ENCODE assay signal across 11 cellular contexts in genomic region chr17:80277751-80278671, GRCh38. TPM values are rescaled to one million over a fixed set of nuclear protein-coding genes. Genes with fewer than 3 reads are reported as not detected.
A peak's percentile ranks its signal among the peaks of the same experiment; 100 is the strongest.
DNase-seq lines count a peak whose midpoint lies in the region; ATAC-seq and TF ChIP-seq lines count a peak whose summit lies in the region.
"Had no signal": no experiment of that assay in that cellular context is flagged by ENCODE, and none has a peak within 500 bp of the region (broad histone marks: within the 10 kb centered on the region; RNA-seq: fewer than 3 reads in every experiment).

No MANE protein-coding gene starts in this region.

- H3K79me2 ChIP-seq in mesendoderm (ENCODE audit: control insufficient read depth, insufficient read depth, low read length) (no peaks in the 10 kb centered on the region), OCI-LY7 (ENCODE audit: insufficient read depth, low read depth, low read length) (no peaks in the 10 kb centered on the region)

- ATAC-seq in Right ventricle myocardium superior (ENCODE audit: poor library complexity) = peak; percentile 28
- ATAC-seq in GM18867 (IDR thresholded peaks at IDR 0.05; ENCODE audit: unreplicated experiment) = no peak
- ATAC-seq in GM21825 (IDR thresholded peaks at IDR 0.05; ENCODE audit: unreplicated experiment) = no peak

- H3K4me1 ChIP-seq in mesendoderm (ENCODE audit: control insufficient read depth, low read depth, low read length) (no peaks in the 10 kb centered on the region), OCI-LY7 (ENCODE audit: insufficient read depth, low read length, poor library complexity, severe bottlenecking) (peaks cover 6% of the 10 kb centered on the region), ovary (ENCODE audit: insufficient read depth) (peaks cover 8% of the 10 kb centered on the region)

- DNase-seq in Right ventricle myocardium superior (no peak), cardiac septum (ENCODE audit: low spot score) (no peak), coronary artery (ENCODE audit: low spot score) (no peak), mesendoderm (no peak), OCI-LY7 (ENCODE audit: low spot score) (no peak), ovary (no peak)
- DNase-seq: AML-193; stimulated activated CD8-positive, alpha-beta memory T cell treated with anti-CD3 and anti-CD28 coated beads, Interleukin-4, amount 100 ng/mL, for 48 hours had no signal

- no peak for TF ChIP-seq EP300 in ovary (IDR thresholded peaks at IDR 0.05)

- H3K4ac ChIP-seq in mesendoderm (ENCODE audit: low read depth, low read length) = no peak overlapping the region

- H4K20me1 ChIP-seq in OCI-LY7 (ENCODE audit: insufficient read depth, low read length) = no peaks in the 10 kb centered on the region

- no peaks in the 10 kb centered on the region for H3K9me2 ChIP-seq in OCI-LY7 (ENCODE audit: insufficient read depth, low read length)

- no peak overlapping the region for H3K18ac ChIP-seq in mesendoderm (ENCODE audit: low read length)

- no peak overlapping the region for H3K4me2 ChIP-seq in mesendoderm (ENCODE audit: low read length)
- H3K4me2 ChIP-seq in OCI-LY7 (ENCODE audit: low read length) = no peak overlapping the region

- no peak overlapping the region for H2BK5ac ChIP-seq in mesendoderm (ENCODE audit: low read length)

- no CpG with 5 or more reads among the region's 34 CpGs for WGBS in mesendoderm (ENCODE audit: extremely low coverage, insufficient coverage, low lambda C conversion rate)
- 88 to 91% (median 90%) methylated on average over 34 of the region's 34 CpGs for WGBS in ovary, 3 donors

- POLR2A ChIA-PET in OCI-LY7 (lab: Charles Lee) = no interaction called here

- H2BK120ac ChIP-seq in mesendoderm (ENCODE audit: low read depth, low read length) = no peak overlapping the region

- H3K79me1 ChIP-seq in mesendoderm (ENCODE audit: low read length) = no peaks in the 10 kb centered on the region

- H4K5ac ChIP-seq in mesendoderm (ENCODE audit: low read length) = no peak overlapping the region

- H2AK5ac ChIP-seq in mesendoderm (ENCODE audit: low read length) = no peak overlapping the region

- no peak overlapping the region for H2BK15ac ChIP-seq in mesendoderm (replicated peaks; ENCODE audit: low read depth)

- no peak overlapping the region for H2AFZ ChIP-seq in OCI-LY7 (ENCODE audit: low read length)

- H3K56ac ChIP-seq in mesendoderm (ENCODE audit: low read length) = peak overlapping the region; percentile 10

- no peak overlapping the region for H3K23ac ChIP-seq in mesendoderm (ENCODE audit: low read length)

- H3K4me3 ChIP-seq in coronary artery (peak overlapping the region; percentile 8), mesendoderm (ENCODE audit: low read length) (no peak overlapping the region), OCI-LY7 (ENCODE audit: low read depth, low read length, poor library complexity, severe bottlenecking) (no peak overlapping the region), ovary (no peak overlapping the region)
- H3K4me3 ChIP-seq: SK-N-MC had no signal

- CTCF ChIA-PET in OCI-LY7 (lab: Charles Lee; ENCODE audit: unreplicated experiment) = no interaction called here

- BruUV-seq in OCI-LY7 (replicated peaks; lab: Mats Ljungman, UMichigan) = no TSS peak

- H3K27ac ChIP-seq in coronary artery (peak overlapping the region in 1 of 2 donors; percentile 37), mesendoderm (ENCODE audit: low read depth, low read length) (no peak overlapping the region), OCI-LY7 (ENCODE audit: low read depth, low read length, poor library complexity, severe bottlenecking) (no peak overlapping the region), ovary (no peak overlapping the region)
- H3K27ac ChIP-seq: SK-N-MC had no signal

- TF ChIP-seq CTCF in coronary artery (IDR thresholded peaks at IDR 0.05) (no peak), OCI-LY7 (conservative IDR thresholded peaks at IDR 0.05; ENCODE audit: low read length) (no peak), ovary (IDR thresholded peaks at IDR 0.05) (no peak)

- H3K9me3 ChIP-seq in OCI-LY7 (ENCODE audit: low read length) (no peaks in the 10 kb centered on the region), ovary (no peaks in the 10 kb centered on the region)

- H3K36me3 ChIP-seq in mesendoderm (ENCODE audit: control insufficient read depth, insufficient read depth, low read length) = no peaks in the 10 kb centered on the region
- H3K36me3 ChIP-seq in OCI-LY7 (ENCODE audit: insufficient read depth, low read length) = no peaks in the 10 kb centered on the region
- no peaks in the 10 kb centered on the region for H3K36me3 ChIP-seq in ovary

- H3K27me3 ChIP-seq in mesendoderm (ENCODE audit: insufficient read depth, low read length, poor library complexity) (no peaks in the 10 kb centered on the region), ovary (no peaks in the 10 kb centered on the region)

- no peak overlapping the region for H3K9ac ChIP-seq in mesendoderm (ENCODE audit: low read length)

- TF ChIP-seq POLR2A in ovary (IDR thresholded peaks at IDR 0.05) = no peak

- no peak overlapping the region for H4K8ac ChIP-seq in mesendoderm (ENCODE audit: low read depth, low read length)

- intact Hi-C loops in Right ventricle myocardium superior (cut with DNase I) (no loop called here), cardiac septum (cut with DNase I) (no loop called here), OCI-LY7 (cut with micrococcal nuclease; ENCODE audit: unreplicated experiment) (no loop called here), ovary (cut with DNase I) (no loop called here)

RNA-seq across cellular contexts. Expression of gene RNF213, which starts 17.4 kb away (rescaled TPM):
- 29.9 TPM for total RNA-seq in Right ventricle myocardium superior
- 46.4 TPM for total RNA-seq in cardiac septum
- polyA plus RNA-seq in mesendoderm (2013, experiment 1 of 2) = 6.6 TPM
- polyA plus RNA-seq in mesendoderm (2013, experiment 2 of 2) = 6.6 TPM
- total RNA-seq in OCI-LY7 (2014; rRNA removed; shearing (Covaris generic)) = 41.9 and 58.8 TPM in 2 replicates
- 64.0 and 68.6 TPM in 2 replicates for total RNA-seq in OCI-LY7 (2022)
- 10 to 100 TPM; 37.3 to 89.1 (median 50.8) TPM for total RNA-seq in ovary
- 10 to 100 TPM; 21.5 to 78.1 TPM for polyA plus RNA-seq in ovary

RNA-seq across cellular contexts. Expression of gene SLC26A11, which starts 57.8 kb away (rescaled TPM):
- total RNA-seq in Right ventricle myocardium superior = 5.1 TPM
- 8.3 TPM for total RNA-seq in cardiac septum
- polyA plus RNA-seq in mesendoderm (2013, experiment 1 of 2) = 7.9 TPM
- polyA plus RNA-seq in mesendoderm (2013, experiment 2 of 2) = 7.1 TPM
- 3.5 and 6.0 TPM in 2 replicates for total RNA-seq in OCI-LY7 (2014; rRNA removed; shearing (Covaris generic))
- 2.9 and 4.1 TPM in 2 replicates for total RNA-seq in OCI-LY7 (2022)
- 10 to 100 TPM; 18.4 to 30.3 (median 24.2) TPM for total RNA-seq in ovary
- polyA plus RNA-seq in ovary = 10 to 100 TPM in 1 of 2 donors, 1 to 10 TPM in 1; 8.4 to 20.0 TPM

RNA-seq across cellular contexts. Expression of gene SGSH, which starts 57.9 kb away (rescaled TPM):
- total RNA-seq in Right ventricle myocardium superior = 13.4 TPM
- total RNA-seq in cardiac septum = 21.4 TPM
- 7.2 TPM for polyA plus RNA-seq in mesendoderm (2013, experiment 1 of 2)
- polyA plus RNA-seq in mesendoderm (2013, experiment 2 of 2) = 7.0 TPM
- total RNA-seq in OCI-LY7 (2014; rRNA removed; shearing (Covaris generic)) = 13.8 and 14.3 TPM in 2 replicates
- total RNA-seq in OCI-LY7 (2022) = 38.4 and 45.5 TPM in 2 replicates
- 10 to 100 TPM; 10.8 to 39.9 (median 30.6) TPM for total RNA-seq in ovary
- polyA plus RNA-seq in ovary = 10 to 100 TPM; 13.0 to 23.3 TPM
